ENCODE assay signal across 1 cellular context in the genomic region with DNA sequence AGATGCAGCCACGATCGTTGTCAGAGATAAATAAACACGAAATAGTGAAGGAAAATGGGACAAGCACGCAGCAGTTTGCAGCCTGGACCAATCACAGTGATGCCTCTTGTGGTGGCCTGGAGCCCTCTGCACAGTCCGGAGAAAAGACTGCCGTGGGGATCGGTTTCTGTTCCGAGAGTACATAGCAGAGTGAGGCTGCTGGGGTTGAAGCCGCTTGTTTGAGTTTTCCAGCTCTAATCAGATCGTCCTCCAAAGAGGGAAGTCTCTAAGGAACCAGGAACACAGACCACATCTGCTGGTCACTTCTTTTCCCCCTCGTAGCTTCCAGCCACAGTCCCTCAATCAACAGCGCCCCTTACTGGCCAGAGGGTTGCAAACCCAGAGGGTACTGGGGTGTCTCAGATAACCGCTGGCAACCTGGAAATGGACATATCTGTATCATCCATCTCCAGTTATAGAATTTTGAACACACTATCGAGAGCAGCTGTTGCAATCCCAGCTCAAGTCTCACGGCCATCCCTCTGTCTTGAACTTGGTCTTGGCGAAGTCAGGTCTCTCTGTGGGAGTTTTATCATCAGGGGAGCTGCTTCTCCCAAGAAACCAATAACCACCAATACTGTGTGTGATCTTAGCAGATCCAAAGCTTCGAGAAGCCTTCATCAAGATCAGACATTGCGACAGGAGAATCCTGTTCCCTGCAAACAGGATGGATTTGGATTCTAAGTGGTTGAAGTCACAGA.
TF ChIP-seq lines count a peak whose summit lies in the region.

No MANE protein-coding gene starts in this region.

TF ChIP-seq in HEK293, 187 proteins besides CTCF, POLR2A, EP300 and RAD21 (continued from another document):
- TF ChIP-seq, protein P1, sequence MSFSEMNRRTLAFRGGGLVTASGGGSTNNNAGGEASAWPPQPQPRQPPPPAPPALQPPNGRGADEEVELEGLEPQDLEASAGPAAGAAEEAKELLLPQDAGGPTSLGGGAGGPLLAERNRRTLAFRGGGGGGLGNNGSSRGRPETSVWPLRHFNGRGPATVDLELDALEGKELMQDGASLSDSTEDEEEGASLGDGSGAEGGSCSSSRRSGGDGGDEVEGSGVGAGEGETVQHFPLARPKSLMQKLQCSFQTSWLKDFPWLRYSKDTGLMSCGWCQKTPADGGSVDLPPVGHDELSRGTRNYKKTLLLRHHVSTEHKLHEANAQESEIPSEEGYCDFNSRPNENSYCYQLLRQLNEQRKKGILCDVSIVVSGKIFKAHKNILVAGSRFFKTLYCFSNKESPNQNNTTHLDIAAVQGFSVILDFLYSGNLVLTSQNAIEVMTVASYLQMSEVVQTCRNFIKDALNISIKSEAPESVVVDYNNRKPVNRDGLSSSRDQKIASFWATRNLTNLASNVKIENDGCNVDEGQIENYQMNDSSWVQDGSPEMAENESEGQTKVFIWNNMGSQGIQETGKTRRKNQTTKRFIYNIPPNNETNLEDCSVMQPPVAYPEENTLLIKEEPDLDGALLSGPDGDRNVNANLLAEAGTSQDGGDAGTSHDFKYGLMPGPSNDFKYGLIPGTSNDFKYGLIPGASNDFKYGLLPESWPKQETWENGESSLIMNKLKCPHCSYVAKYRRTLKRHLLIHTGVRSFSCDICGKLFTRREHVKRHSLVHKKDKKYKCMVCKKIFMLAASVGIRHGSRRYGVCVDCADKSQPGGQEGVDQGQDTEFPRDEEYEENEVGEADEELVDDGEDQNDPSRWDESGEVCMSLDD (tag by site-specific recombination; IDR thresholded peaks at IDR 0.05), result 0 out of 2 replicates have a peak, but pooled peaks have one; percentile 31
- TF ChIP-seq ZNF184 (tag by site-specific recombination; IDR thresholded peaks at IDR 0.05) (no peak), TRIM28 (IDR thresholded peaks at IDR 0.05; ENCODE audit: borderline replicate concordance, low read length) (peak; percentile 69), ZBTB17 (tag by site-specific recombination; IDR thresholded peaks at IDR 0.05) (peak; percentile 86), ZNF223 (tag by site-specific recombination; IDR thresholded peaks at IDR 0.05) (no peak), ZNF624 (tag by site-specific recombination; IDR thresholded peaks at IDR 0.05) (no peak), ZEB2 (tag by site-specific recombination; IDR thresholded peaks at IDR 0.05) (peak; percentile 53; the same call in 1 of the 2 replicates), ZNF76 (tag by site-specific recombination; IDR thresholded peaks at IDR 0.05; ENCODE audit: borderline replicate concordance, low read depth) (peak; percentile 35; the same call in 1 of the 2 replicates), MZF1 (tag by site-specific recombination; IDR thresholded peaks at IDR 0.05; ENCODE audit: borderline replicate concordance) (peak; percentile 66; the same call in 1 of the 2 replicates), ZNF2 (tag by site-specific recombination; IDR thresholded peaks at IDR 0.05) (peak; percentile 97)
- TF ChIP-seq, protein P2, sequence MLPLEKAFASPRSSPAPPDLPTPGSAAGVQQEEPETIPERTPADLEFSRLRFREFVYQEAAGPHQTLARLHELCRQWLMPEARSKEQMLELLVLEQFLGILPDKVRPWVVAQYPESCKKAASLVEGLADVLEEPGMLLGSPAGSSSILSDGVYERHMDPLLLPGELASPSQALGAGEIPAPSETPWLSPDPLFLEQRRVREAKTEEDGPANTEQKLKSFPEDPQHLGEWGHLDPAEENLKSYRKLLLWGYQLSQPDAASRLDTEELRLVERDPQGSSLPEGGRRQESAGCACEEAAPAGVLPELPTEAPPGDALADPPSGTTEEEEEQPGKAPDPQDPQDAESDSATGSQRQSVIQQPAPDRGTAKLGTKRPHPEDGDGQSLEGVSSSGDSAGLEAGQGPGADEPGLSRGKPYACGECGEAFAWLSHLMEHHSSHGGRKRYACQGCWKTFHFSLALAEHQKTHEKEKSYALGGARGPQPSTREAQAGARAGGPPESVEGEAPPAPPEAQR (tag by site-specific recombination; IDR thresholded peaks at IDR 0.05), result no peak
TF ChIP-seq in HEK293: peak in this region for 22.
